Comparison of ENCODE assay signal across 21 cellular contexts in genomic region chr18:76979111-76979751, GRCh38.
DNase-seq lines count a peak whose midpoint lies in the region; ATAC-seq, FAIRE-seq and TF ChIP-seq lines count a peak whose summit lies in the region.
"Had no signal": no experiment of that assay in that cellular context is flagged by ENCODE, and none has a peak within 500 bp of the region (broad histone marks: within the 10 kb centered on the region; RNA-seq: fewer than 3 reads in every experiment).

No MANE protein-coding gene starts in this region.

- H3K27ac ChIP-seq in colonic mucosa = no peak overlapping the region
- no peak overlapping the region for H3K27ac ChIP-seq in lower lobe of right lung
- H3K27ac ChIP-seq: foreskin keratinocyte had no signal

- H3K27me3 ChIP-seq in colonic mucosa (no peaks in the 10 kb centered on the region), lower lobe of right lung (ENCODE audit: low read depth) (no peaks in the 10 kb centered on the region)
- H3K27me3 ChIP-seq: foreskin keratinocyte, transverse colon had no signal

- ATAC-seq in lower lobe of right lung (no peak), HG03378 (IDR thresholded peaks at IDR 0.05; ENCODE audit: unreplicated experiment) (no peak)
- ATAC-seq: foreskin keratinocyte had no signal

- H3K4me3 ChIP-seq in colonic mucosa (no peak overlapping the region), lower lobe of right lung (no peak overlapping the region)
- H3K4me3 ChIP-seq: transverse colon had no signal

- no peak overlapping the region for H3K9ac ChIP-seq in colonic mucosa (ENCODE audit: low read depth in 2 of 2, low read length in 2 of 2)

- H3K4me1 ChIP-seq in colonic mucosa = peaks cover 3% of the 10 kb centered on the region
- no peaks in the 10 kb centered on the region for H3K4me1 ChIP-seq in lower lobe of right lung
- H3K4me1 ChIP-seq: Caco-2, foreskin keratinocyte had no signal

- H3K9me3 ChIP-seq in colonic mucosa (no peaks in the 10 kb centered on the region), lower lobe of right lung (no peaks in the 10 kb centered on the region)
- H3K9me3 ChIP-seq: Caco-2, transverse colon had no signal

- no peaks in the 10 kb centered on the region for H3K27me3 Mint-ChIP-seq in activated CD4-positive, alpha-beta memory T cell treated with anti-CD3 and anti-CD28 coated beads, Interleukin-2, amount 10 ng/mL, durations not matched to agents 7 days and 5 days
- no peaks in the 10 kb centered on the region for H3K27me3 Mint-ChIP-seq in activated CD4-positive, alpha-beta memory T cell treated with anti-CD3 and anti-CD28 coated beads for 36 hours
- H3K27me3 Mint-ChIP-seq in nephron (ENCODE audit: low read depth) = no peaks in the 10 kb centered on the region
- H3K27me3 Mint-ChIP-seq: stimulated activated naive CD8-positive, alpha-beta T cell treated with anti-CD3 and anti-CD28 coated beads, Interleukin-15, Interleukin-2, amounts not matched to agents 100 ng/mL and 50 ng/mL, for 24 hours had no signal

- H3K27ac Mint-ChIP-seq in activated CD4-positive, alpha-beta memory T cell treated with anti-CD3 and anti-CD28 coated beads, Interleukin-2, amount 10 ng/mL, durations not matched to agents 7 days and 5 days = no peak overlapping the region
- no peak overlapping the region for H3K27ac Mint-ChIP-seq in activated CD4-positive, alpha-beta memory T cell treated with anti-CD3 and anti-CD28 coated beads for 36 hours
- H3K27ac Mint-ChIP-seq in nephron = peak overlapping the region; percentile 53 to 70 (median 56)
- H3K27ac Mint-ChIP-seq: stimulated activated naive CD8-positive, alpha-beta T cell treated with anti-CD3 and anti-CD28 coated beads, Interleukin-15, Interleukin-2, amounts not matched to agents 100 ng/mL and 50 ng/mL, for 24 hours had no signal

- no peak overlapping the region for H3K4me3 Mint-ChIP-seq in activated CD4-positive, alpha-beta memory T cell treated with anti-CD3 and anti-CD28 coated beads, Interleukin-2, amount 10 ng/mL, durations not matched to agents 7 days and 5 days
- no peak overlapping the region for H3K4me3 Mint-ChIP-seq in activated CD4-positive, alpha-beta memory T cell treated with anti-CD3 and anti-CD28 coated beads for 36 hours
- H3K4me3 Mint-ChIP-seq in nephron = no peak overlapping the region
- H3K4me3 Mint-ChIP-seq: stimulated activated naive CD8-positive, alpha-beta T cell treated with anti-CD3 and anti-CD28 coated beads, Interleukin-15, Interleukin-2, amounts not matched to agents 100 ng/mL and 50 ng/mL, for 24 hours had no signal

- H3K36me3 ChIP-seq in colonic mucosa (no peaks in the 10 kb centered on the region), lower lobe of right lung (no peaks in the 10 kb centered on the region)
- H3K36me3 ChIP-seq: transverse colon had no signal

- POLR2A ChIA-PET in activated CD4-positive, alpha-beta memory T cell treated with anti-CD3 and anti-CD28 coated beads, Interleukin-2, amount 10 ng/mL, durations not matched to agents 7 days and 5 days (lab: Charles Lee) = no interaction called here
- POLR2A ChIA-PET in activated CD4-positive, alpha-beta memory T cell treated with anti-CD3 and anti-CD28 coated beads for 36 hours (lab: Charles Lee) = no interaction called here

- no peak for FAIRE-seq in RCC 7860 (lab: Jason Lieb, UNC)
- FAIRE-seq: keratinocyte had no signal

- peaks cover 6% of the 10 kb centered on the region for H3K4me1 Mint-ChIP-seq in activated CD4-positive, alpha-beta memory T cell treated with anti-CD3 and anti-CD28 coated beads, Interleukin-2, amount 10 ng/mL, durations not matched to agents 7 days and 5 days
- peaks cover 4% of the 10 kb centered on the region for H3K4me1 Mint-ChIP-seq in activated CD4-positive, alpha-beta memory T cell treated with anti-CD3 and anti-CD28 coated beads for 36 hours (ENCODE audit: low read depth)
- H3K4me1 Mint-ChIP-seq in nephron = peaks cover 89% of the 10 kb centered on the region

- TF ChIP-seq CTCF in colonic mucosa (IDR thresholded peaks at IDR 0.05) = no peak
- TF ChIP-seq CTCF in nephron (IDR thresholded peaks at IDR 0.05; ENCODE audit: unreplicated experiment in 3 of 3) = no peak
- no peak for TF ChIP-seq CTCF in lower lobe of right lung (IDR thresholded peaks at IDR 0.05)

- no peaks in the 10 kb centered on the region for H3K36me3 Mint-ChIP-seq in activated CD4-positive, alpha-beta memory T cell treated with anti-CD3 and anti-CD28 coated beads, Interleukin-2, amount 10 ng/mL, durations not matched to agents 7 days and 5 days (ENCODE audit: low read depth)
- peaks cover 2% of the 10 kb centered on the region for H3K36me3 Mint-ChIP-seq in activated CD4-positive, alpha-beta memory T cell treated with anti-CD3 and anti-CD28 coated beads for 36 hours
- peaks cover 6% of the 10 kb centered on the region for H3K36me3 Mint-ChIP-seq in nephron (ENCODE audit: low read depth)

- peak; percentile 13 for DNase-seq in activated CD4-positive, alpha-beta memory T cell treated with anti-CD3 and anti-CD28 coated beads, Interleukin-2, amount 10 ng/mL, durations not matched to agents 7 days and 5 days
- no peak for DNase-seq in activated CD4-positive, alpha-beta memory T cell treated with anti-CD3 and anti-CD28 coated beads for 36 hours
- DNase-seq in colonic mucosa (peak; percentile 18), ureter (ENCODE audit: low spot score) (peak; percentile 12), RCC 7860 (ENCODE audit: low spot score) (no peak), lower lobe of right lung (no peak)
- DNase-seq: 8988T; amniotic stem cell; Caco-2; foreskin keratinocyte; H7; KG1; mammary epithelial cell; NCI-H1930; NCI-H226; stimulated activated CD4-positive, alpha-beta T cell treated with anti-CD3 and anti-CD28 coated beads, Interleukin-1b, Interleukin-23, amount 100 ng/mL, for 48 hours had no signal

- intact Hi-C loops in activated CD4-positive, alpha-beta memory T cell treated with anti-CD3 and anti-CD28 coated beads for 36 hours (cut with micrococcal nuclease) = no loop called here
- intact Hi-C loops in colonic mucosa (cut with DNase I) = no loop called here
- intact Hi-C loops in lower lobe of right lung (cut with DNase I) = no loop called here

- CTCF ChIA-PET in activated CD4-positive, alpha-beta memory T cell treated with anti-CD3 and anti-CD28 coated beads, Interleukin-2, amount 10 ng/mL, durations not matched to agents 7 days and 5 days (lab: Charles Lee) = no interaction called here
- CTCF ChIA-PET in activated CD4-positive, alpha-beta memory T cell treated with anti-CD3 and anti-CD28 coated beads for 36 hours (lab: Charles Lee) = interaction anchor here (0.7 to 8.5 kb wide), 2 partner anchors 28 to 177 kb away, joined by 3 to 119 read pairs; no protein-coding TSS in a partner anchor

- H3K9me3 Mint-ChIP-seq in activated CD4-positive, alpha-beta memory T cell treated with anti-CD3 and anti-CD28 coated beads, Interleukin-2, amount 10 ng/mL, durations not matched to agents 7 days and 5 days = no peaks in the 10 kb centered on the region
- H3K9me3 Mint-ChIP-seq in activated CD4-positive, alpha-beta memory T cell treated with anti-CD3 and anti-CD28 coated beads for 36 hours = no peaks in the 10 kb centered on the region
- no peaks in the 10 kb centered on the region for H3K9me3 Mint-ChIP-seq in nephron
- H3K9me3 Mint-ChIP-seq: stimulated activated naive CD8-positive, alpha-beta T cell treated with anti-CD3 and anti-CD28 coated beads, Interleukin-15, Interleukin-2, amounts not matched to agents 100 ng/mL and 50 ng/mL, for 24 hours had no signal

Comparison
In these comparisons a context has a peak if more than half of its experiments do, and no peak if none do; other contexts are left out.
1. DNase-seq: peak in activated CD4-positive, alpha-beta memory T cell treated with anti-CD3 and anti-CD28 coated beads, Interleukin-2, amount 10 ng/mL, durations not matched to agents 7 days and 5 days (single experiment), colonic mucosa (single experiment) and ureter (single experiment); none in activated CD4-positive, alpha-beta memory T cell treated with anti-CD3 and anti-CD28 coated beads for 36 hours (single experiment), RCC 7860 (single experiment) and lower lobe of right lung (single experiment).
2. H3K27ac Mint-ChIP-seq: peak in nephron (3 of 3); none in activated CD4-positive, alpha-beta memory T cell treated with anti-CD3 and anti-CD28 coated beads, Interleukin-2, amount 10 ng/mL, durations not matched to agents 7 days and 5 days (single experiment) and activated CD4-positive, alpha-beta memory T cell treated with anti-CD3 and anti-CD28 coated beads for 36 hours (single experiment).